In the genomic region with DNA sequence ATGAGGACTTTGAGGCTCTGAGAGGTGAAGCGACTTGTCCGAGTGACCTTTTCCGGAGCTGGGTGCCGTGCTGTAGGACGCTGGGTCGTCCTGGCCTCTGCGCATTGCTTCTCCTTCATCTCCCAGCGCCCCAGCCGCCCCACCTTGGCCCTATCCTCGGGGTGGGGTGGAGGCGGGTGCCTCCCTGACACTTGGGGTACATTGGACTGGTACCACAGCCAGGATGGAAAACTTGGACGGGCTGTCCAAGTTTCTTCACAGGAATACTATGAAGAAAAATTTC, we compare ENCODE assay signal across 2 cellular contexts.
TF ChIP-seq lines count a peak whose summit lies in the region.

No MANE protein-coding gene starts in this region.

TF ChIP-seq in H1, 55 proteins besides CTCF, POLR2A, EP300 and RAD21 (continued from another document):
- TF ChIP-seq, protein P1, sequence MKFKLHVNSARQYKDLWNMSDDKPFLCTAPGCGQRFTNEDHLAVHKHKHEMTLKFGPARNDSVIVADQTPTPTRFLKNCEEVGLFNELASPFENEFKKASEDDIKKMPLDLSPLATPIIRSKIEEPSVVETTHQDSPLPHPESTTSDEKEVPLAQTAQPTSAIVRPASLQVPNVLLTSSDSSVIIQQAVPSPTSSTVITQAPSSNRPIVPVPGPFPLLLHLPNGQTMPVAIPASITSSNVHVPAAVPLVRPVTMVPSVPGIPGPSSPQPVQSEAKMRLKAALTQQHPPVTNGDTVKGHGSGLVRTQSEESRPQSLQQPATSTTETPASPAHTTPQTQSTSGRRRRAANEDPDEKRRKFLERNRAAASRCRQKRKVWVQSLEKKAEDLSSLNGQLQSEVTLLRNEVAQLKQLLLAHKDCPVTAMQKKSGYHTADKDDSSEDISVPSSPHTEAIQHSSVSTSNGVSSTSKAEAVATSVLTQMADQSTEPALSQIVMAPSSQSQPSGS (IDR thresholded peaks at IDR 0.05; ENCODE audit: low read length) = no peak
- TF ChIP-seq POLR2AphosphoS5 (IDR thresholded peaks at IDR 0.05; ENCODE audit: low read depth, low read length) (no peak), CBX5 (IDR thresholded peaks at IDR 0.05; ENCODE audit: low read depth, low read length) (no peak), TBP (IDR thresholded peaks at IDR 0.05; ENCODE audit: low read depth, low read length) (no peak), KDM1A (IDR thresholded peaks at IDR 0.05; ENCODE audit: borderline replicate concordance, low read length) (no peak), CREB1 (IDR thresholded peaks at IDR 0.05) (no peak), RNF2 (IDR thresholded peaks at IDR 0.05; ENCODE audit: borderline replicate concordance, low read depth, low read length, missing control alignments, poor library complexity, severe bottlenecking) (no peak), ASH2L (IDR thresholded peaks at IDR 0.05; ENCODE audit: low read length) (no peak), HDAC2 (IDR thresholded peaks at IDR 0.05; ENCODE audit: borderline replicate concordance in 1 of 2, low read depth in 2 of 2, low read length in 2 of 2) (no peak), SP2 (IDR thresholded peaks at IDR 0.05; ENCODE audit: low read length) (no peak)
- TF ChIP-seq, protein P2, sequence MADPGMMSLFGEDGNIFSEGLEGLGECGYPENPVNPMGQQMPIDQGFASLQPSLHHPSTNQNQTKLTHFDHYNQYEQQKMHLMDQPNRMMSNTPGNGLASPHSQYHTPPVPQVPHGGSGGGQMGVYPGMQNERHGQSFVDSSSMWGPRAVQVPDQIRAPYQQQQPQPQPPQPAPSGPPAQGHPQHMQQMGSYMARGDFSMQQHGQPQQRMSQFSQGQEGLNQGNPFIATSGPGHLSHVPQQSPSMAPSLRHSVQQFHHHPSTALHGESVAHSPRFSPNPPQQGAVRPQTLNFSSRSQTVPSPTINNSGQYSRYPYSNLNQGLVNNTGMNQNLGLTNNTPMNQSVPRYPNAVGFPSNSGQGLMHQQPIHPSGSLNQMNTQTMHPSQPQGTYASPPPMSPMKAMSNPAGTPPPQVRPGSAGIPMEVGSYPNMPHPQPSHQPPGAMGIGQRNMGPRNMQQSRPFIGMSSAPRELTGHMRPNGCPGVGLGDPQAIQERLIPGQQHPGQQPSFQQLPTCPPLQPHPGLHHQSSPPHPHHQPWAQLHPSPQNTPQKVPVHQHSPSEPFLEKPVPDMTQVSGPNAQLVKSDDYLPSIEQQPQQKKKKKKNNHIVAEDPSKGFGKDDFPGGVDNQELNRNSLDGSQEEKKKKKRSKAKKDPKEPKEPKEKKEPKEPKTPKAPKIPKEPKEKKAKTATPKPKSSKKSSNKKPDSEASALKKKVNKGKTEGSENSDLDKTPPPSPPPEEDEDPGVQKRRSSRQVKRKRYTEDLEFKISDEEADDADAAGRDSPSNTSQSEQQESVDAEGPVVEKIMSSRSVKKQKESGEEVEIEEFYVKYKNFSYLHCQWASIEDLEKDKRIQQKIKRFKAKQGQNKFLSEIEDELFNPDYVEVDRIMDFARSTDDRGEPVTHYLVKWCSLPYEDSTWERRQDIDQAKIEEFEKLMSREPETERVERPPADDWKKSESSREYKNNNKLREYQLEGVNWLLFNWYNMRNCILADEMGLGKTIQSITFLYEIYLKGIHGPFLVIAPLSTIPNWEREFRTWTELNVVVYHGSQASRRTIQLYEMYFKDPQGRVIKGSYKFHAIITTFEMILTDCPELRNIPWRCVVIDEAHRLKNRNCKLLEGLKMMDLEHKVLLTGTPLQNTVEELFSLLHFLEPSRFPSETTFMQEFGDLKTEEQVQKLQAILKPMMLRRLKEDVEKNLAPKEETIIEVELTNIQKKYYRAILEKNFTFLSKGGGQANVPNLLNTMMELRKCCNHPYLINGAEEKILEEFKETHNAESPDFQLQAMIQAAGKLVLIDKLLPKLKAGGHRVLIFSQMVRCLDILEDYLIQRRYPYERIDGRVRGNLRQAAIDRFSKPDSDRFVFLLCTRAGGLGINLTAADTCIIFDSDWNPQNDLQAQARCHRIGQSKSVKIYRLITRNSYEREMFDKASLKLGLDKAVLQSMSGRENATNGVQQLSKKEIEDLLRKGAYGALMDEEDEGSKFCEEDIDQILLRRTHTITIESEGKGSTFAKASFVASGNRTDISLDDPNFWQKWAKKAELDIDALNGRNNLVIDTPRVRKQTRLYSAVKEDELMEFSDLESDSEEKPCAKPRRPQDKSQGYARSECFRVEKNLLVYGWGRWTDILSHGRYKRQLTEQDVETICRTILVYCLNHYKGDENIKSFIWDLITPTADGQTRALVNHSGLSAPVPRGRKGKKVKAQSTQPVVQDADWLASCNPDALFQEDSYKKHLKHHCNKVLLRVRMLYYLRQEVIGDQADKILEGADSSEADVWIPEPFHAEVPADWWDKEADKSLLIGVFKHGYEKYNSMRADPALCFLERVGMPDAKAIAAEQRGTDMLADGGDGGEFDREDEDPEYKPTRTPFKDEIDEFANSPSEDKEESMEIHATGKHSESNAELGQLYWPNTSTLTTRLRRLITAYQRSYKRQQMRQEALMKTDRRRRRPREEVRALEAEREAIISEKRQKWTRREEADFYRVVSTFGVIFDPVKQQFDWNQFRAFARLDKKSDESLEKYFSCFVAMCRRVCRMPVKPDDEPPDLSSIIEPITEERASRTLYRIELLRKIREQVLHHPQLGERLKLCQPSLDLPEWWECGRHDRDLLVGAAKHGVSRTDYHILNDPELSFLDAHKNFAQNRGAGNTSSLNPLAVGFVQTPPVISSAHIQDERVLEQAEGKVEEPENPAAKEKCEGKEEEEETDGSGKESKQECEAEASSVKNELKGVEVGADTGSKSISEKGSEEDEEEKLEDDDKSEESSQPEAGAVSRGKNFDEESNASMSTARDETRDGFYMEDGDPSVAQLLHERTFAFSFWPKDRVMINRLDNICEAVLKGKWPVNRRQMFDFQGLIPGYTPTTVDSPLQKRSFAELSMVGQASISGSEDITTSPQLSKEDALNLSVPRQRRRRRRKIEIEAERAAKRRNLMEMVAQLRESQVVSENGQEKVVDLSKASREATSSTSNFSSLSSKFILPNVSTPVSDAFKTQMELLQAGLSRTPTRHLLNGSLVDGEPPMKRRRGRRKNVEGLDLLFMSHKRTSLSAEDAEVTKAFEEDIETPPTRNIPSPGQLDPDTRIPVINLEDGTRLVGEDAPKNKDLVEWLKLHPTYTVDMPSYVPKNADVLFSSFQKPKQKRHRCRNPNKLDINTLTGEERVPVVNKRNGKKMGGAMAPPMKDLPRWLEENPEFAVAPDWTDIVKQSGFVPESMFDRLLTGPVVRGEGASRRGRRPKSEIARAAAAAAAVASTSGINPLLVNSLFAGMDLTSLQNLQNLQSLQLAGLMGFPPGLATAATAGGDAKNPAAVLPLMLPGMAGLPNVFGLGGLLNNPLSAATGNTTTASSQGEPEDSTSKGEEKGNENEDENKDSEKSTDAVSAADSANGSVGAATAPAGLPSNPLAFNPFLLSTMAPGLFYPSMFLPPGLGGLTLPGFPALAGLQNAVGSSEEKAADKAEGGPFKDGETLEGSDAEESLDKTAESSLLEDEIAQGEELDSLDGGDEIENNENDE (IDR thresholded peaks at IDR 0.05; ENCODE audit: insufficient replicate concordance, low read length) = no peak
- TF ChIP-seq, protein P3, sequence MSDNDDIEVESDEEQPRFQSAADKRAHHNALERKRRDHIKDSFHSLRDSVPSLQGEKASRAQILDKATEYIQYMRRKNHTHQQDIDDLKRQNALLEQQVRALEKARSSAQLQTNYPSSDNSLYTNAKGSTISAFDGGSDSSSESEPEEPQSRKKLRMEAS (IDR thresholded peaks at IDR 0.05) = no peak
TF ChIP-seq in H1: peak in this region for 0.

TF ChIP-seq in neural cell, 6 proteins besides CTCF, POLR2A, EP300 and RAD21:
- TF ChIP-seq, protein P4, sequence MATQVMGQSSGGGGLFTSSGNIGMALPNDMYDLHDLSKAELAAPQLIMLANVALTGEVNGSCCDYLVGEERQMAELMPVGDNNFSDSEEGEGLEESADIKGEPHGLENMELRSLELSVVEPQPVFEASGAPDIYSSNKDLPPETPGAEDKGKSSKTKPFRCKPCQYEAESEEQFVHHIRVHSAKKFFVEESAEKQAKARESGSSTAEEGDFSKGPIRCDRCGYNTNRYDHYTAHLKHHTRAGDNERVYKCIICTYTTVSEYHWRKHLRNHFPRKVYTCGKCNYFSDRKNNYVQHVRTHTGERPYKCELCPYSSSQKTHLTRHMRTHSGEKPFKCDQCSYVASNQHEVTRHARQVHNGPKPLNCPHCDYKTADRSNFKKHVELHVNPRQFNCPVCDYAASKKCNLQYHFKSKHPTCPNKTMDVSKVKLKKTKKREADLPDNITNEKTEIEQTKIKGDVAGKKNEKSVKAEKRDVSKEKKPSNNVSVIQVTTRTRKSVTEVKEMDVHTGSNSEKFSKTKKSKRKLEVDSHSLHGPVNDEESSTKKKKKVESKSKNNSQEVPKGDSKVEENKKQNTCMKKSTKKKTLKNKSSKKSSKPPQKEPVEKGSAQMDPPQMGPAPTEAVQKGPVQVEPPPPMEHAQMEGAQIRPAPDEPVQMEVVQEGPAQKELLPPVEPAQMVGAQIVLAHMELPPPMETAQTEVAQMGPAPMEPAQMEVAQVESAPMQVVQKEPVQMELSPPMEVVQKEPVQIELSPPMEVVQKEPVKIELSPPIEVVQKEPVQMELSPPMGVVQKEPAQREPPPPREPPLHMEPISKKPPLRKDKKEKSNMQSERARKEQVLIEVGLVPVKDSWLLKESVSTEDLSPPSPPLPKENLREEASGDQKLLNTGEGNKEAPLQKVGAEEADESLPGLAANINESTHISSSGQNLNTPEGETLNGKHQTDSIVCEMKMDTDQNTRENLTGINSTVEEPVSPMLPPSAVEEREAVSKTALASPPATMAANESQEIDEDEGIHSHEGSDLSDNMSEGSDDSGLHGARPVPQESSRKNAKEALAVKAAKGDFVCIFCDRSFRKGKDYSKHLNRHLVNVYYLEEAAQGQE (IDR thresholded peaks at IDR 0.05; ENCODE audit: borderline replicate concordance) = no peak
- TF ChIP-seq EZH2 (IDR thresholded peaks at IDR 0.05; ENCODE audit: borderline replicate concordance, insufficient read depth, low read length, poor library complexity, severe bottlenecking) = no peak
- no peak for TF ChIP-seq TAF1 (IDR thresholded peaks at IDR 0.05; ENCODE audit: low read depth)
- TF ChIP-seq POLR2AphosphoS5 (IDR thresholded peaks at IDR 0.05) = no peak
- TF ChIP-seq SMC3 (conservative IDR thresholded peaks at IDR 0.05; ENCODE audit: poor library complexity) = no peak
- TF ChIP-seq MXI1 (conservative IDR thresholded peaks at IDR 0.05; ENCODE audit: poor library complexity, severe bottlenecking) = no peak
